ENCODE assay signal across 9 cellular contexts in genomic region chr2:84424152-84424551, GRCh38. TPM values are rescaled to one million over a fixed set of nuclear protein-coding genes. Genes with fewer than 3 reads are reported as not detected.
DNase-seq lines count a peak whose midpoint lies in the region; ATAC-seq and TF ChIP-seq lines count a peak whose summit lies in the region.
"Had no signal": no experiment of that assay in that cellular context is flagged by ENCODE, and none has a peak within 500 bp of the region (broad histone marks: within the 10 kb centered on the region; RNA-seq: fewer than 3 reads in every experiment).

No MANE protein-coding gene starts in this region.

- H2BK5ac ChIP-seq in H9 (ENCODE audit: insufficient read length, low read length): no peak overlapping the region

- no peak overlapping the region for H3K4me3 ChIP-seq in BE2C (ENCODE audit: low read depth, low read length)
- no peak overlapping the region for H3K4me3 ChIP-seq in WERI-Rb-1 (ENCODE audit: low read depth, low read length)

- H3K9ac ChIP-seq in H9 (ENCODE audit: extremely low read depth, insufficient read length, low read length): no peak overlapping the region

- no peak overlapping the region for H2AK5ac ChIP-seq in H9 (ENCODE audit: insufficient read length, low read length)

- H2BK20ac ChIP-seq in H9 (ENCODE audit: low read depth, low read length, poor library complexity, severe bottlenecking): no peak overlapping the region

- H3K23me2 ChIP-seq in H9 (ENCODE audit: insufficient read length, low read depth, low read length, poor library complexity, severe bottlenecking): no peaks in the 10 kb centered on the region

- no peaks in the 10 kb centered on the region for H4K20me1 ChIP-seq in H9 (ENCODE audit: control insufficient read depth, insufficient read depth, insufficient read length)

- H3K9me3 ChIP-seq in BE2C (no peaks in the 10 kb centered on the region), H9 (ENCODE audit: control insufficient read depth, low read depth, low read length) (no peaks in the 10 kb centered on the region), WERI-Rb-1 (ENCODE audit: severe bottlenecking) (no peaks in the 10 kb centered on the region)

- no peaks in the 10 kb centered on the region; a peak in 1 of 5 replicates for H3K9me3 Mint-ChIP-seq in H9
- H3K9me3 Mint-ChIP-seq: activated CD4-positive, alpha-beta T cell treated with anti-CD3 and anti-CD28 coated beads, Interleukin-2, amount 10 ng/mL, durations not matched to agents 24 days and 14 days had no signal

- H4K8ac ChIP-seq in H9 (replicated peaks; ENCODE audit: insufficient read length, low read depth, low read length): no peak overlapping the region

- H2BK12ac ChIP-seq in H9 (ENCODE audit: insufficient read length, low read depth, low read length): no peak overlapping the region

- H3K4me1 ChIP-seq in BE2C (no peaks in the 10 kb centered on the region), H9 (ENCODE audit: insufficient read depth, low read length) (no peaks in the 10 kb centered on the region)

- ATAC-seq in GM21447 (IDR thresholded peaks at IDR 0.05; ENCODE audit: unreplicated experiment) (no peak), GM21515 (IDR thresholded peaks at IDR 0.05; ENCODE audit: unreplicated experiment) (no peak)

- no peak for DNase-seq in BE2C
- DNase-seq in H9: no peak
- DNase-seq in WERI-Rb-1: no peak
- DNase-seq in kidney glomerular epithelial cell (lab: John Stamatoyannopoulos, UW): peak; percentile 9
- no peak for DNase-seq in activated gamma-delta T cell treated with Interleukin-2 at 50 U/mL for 16 hours
- DNase-seq in activated gamma-delta T cell (lab: John Stamatoyannopoulos, UW): no peak
- DNase-seq: activated CD4-positive, alpha-beta T cell treated with anti-CD3 and anti-CD28 coated beads, Interleukin-2, amount 10 ng/mL, durations not matched to agents 24 days and 14 days had no signal

- H3K79me2 ChIP-seq in H9 (ENCODE audit: insufficient read depth, low read length): no peaks in the 10 kb centered on the region

- H3K4me1 Mint-ChIP-seq in H9: no peaks in the 10 kb centered on the region
- H3K4me1 Mint-ChIP-seq: activated CD4-positive, alpha-beta T cell treated with anti-CD3 and anti-CD28 coated beads, Interleukin-2, amount 10 ng/mL, durations not matched to agents 24 days and 14 days had no signal

- H3K4me2 ChIP-seq in H9 (ENCODE audit: insufficient read depth, insufficient read length, low read length): no peak overlapping the region

- 0 out of 2 replicates have a peak, but pooled peaks have one; percentile 23 for TF ChIP-seq CTCF in BE2C (IDR thresholded peaks at IDR 0.05; ENCODE audit: low read depth, low read length)
- peak; percentile 67 for TF ChIP-seq CTCF in H9 (conservative IDR thresholded peaks at IDR 0.05)
- TF ChIP-seq CTCF in WERI-Rb-1 (IDR thresholded peaks at IDR 0.05; ENCODE audit: low read depth, low read length): peak; percentile 34; the same call in 1 of the 2 replicates

- no peaks in the 10 kb centered on the region for H3K79me1 ChIP-seq in H9 (ENCODE audit: insufficient read depth, low read depth, low read length, poor library complexity, severe bottlenecking)

- H2AFZ ChIP-seq in H9 (ENCODE audit: low read length): no peak overlapping the region

- H3K27me3 ChIP-seq in BE2C (no peaks in the 10 kb centered on the region), H9 (ENCODE audit: insufficient read depth, low read length) (no peaks in the 10 kb centered on the region), WERI-Rb-1 (ENCODE audit: insufficient read depth, low read depth, severe bottlenecking) (no peaks in the 10 kb centered on the region)

- H4K91ac ChIP-seq in H9 (ENCODE audit: insufficient read length, low read depth, low read length): no peak overlapping the region

- H3K27me3 Mint-ChIP-seq in H9 (ENCODE audit: low read depth): no peaks in the 10 kb centered on the region
- H3K27me3 Mint-ChIP-seq: activated CD4-positive, alpha-beta T cell treated with anti-CD3 and anti-CD28 coated beads, Interleukin-2, amount 10 ng/mL, durations not matched to agents 24 days and 14 days had no signal

- no peak overlapping the region for H2BK15ac ChIP-seq in H9 (ENCODE audit: low read depth, low read length)

- H4K5ac ChIP-seq in H9 (ENCODE audit: insufficient read length, low read depth, low read length): no peak overlapping the region

- H3K14ac ChIP-seq in H9 (ENCODE audit: insufficient read depth, low read length): no peak overlapping the region

- H3K23ac ChIP-seq in H9 (ENCODE audit: insufficient read length, low read depth, low read length): no peak overlapping the region

- H3K18ac ChIP-seq in H9 (ENCODE audit: insufficient read length, low read depth, low read length): no peak overlapping the region

- no peak overlapping the region for H3T11ph ChIP-seq in H9 (ENCODE audit: low read length)

- no peaks in the 10 kb centered on the region for H3K36me3 ChIP-seq in BE2C
- H3K36me3 ChIP-seq in WERI-Rb-1: peaks cover 33% of the 10 kb centered on the region

- H3K4ac ChIP-seq in H9 (ENCODE audit: low read depth, low read length): no peak overlapping the region

- H3K56ac ChIP-seq in H9 (ENCODE audit: insufficient read length, low read depth, low read length): no peak overlapping the region

- no peak overlapping the region for H2BK120ac ChIP-seq in H9 (ENCODE audit: low read depth, low read length, poor library complexity, severe bottlenecking)

- H3K27ac Mint-ChIP-seq in H9: no peak overlapping the region
- H3K27ac Mint-ChIP-seq: activated CD4-positive, alpha-beta T cell treated with anti-CD3 and anti-CD28 coated beads, Interleukin-2, amount 10 ng/mL, durations not matched to agents 24 days and 14 days had no signal

- H3K27ac ChIP-seq in H9 (ENCODE audit: insufficient read length, low read depth, low read length) (no peak overlapping the region), WERI-Rb-1 (no peak overlapping the region)

- peaks cover 3 to 10% (median 4%) of the 10 kb centered on the region in 3 experiments; a peak in 4 of 7 replicates for H3K36me3 Mint-ChIP-seq in H9 (ENCODE audit: insufficient read depth in 1 of 3, low read depth in 3 of 3)

- no peak overlapping the region for H3K4me3 Mint-ChIP-seq in H9
- H3K4me3 Mint-ChIP-seq: activated CD4-positive, alpha-beta T cell treated with anti-CD3 and anti-CD28 coated beads, Interleukin-2, amount 10 ng/mL, durations not matched to agents 24 days and 14 days had no signal

RNA-seq across cellular contexts. Expression of gene SUCLG1, which starts 34.9 kb away (rescaled TPM):
- 60.9 TPM for polyA plus RNA-seq in BE2C (2012; ENCODE audit: insufficient read depth, insufficient read length, low read depth)
- total RNA-seq in H9 (2021): 37.6 and 40.0 TPM in 2 replicates
